ENCODE assay signal across 5 cellular contexts in genomic region chr10:87352825-87353224, GRCh38. TPM values are rescaled to one million over a fixed set of nuclear protein-coding genes. Genes with fewer than 3 reads are reported as not detected.
A peak's percentile ranks its signal among the peaks of the same experiment; 100 is the strongest.
DNase-seq lines count a peak whose midpoint lies in the region; TF ChIP-seq lines count a peak whose summit lies in the region.
"Not testable (repeated sequence)": the region's sequence is repeated elsewhere in the genome, so short reads cannot be mapped to it uniquely, and the experiment has no call there.

No MANE protein-coding gene starts in this region.

- H3K4me2 ChIP-seq in SK-N-SH: not testable (repeated sequence)

- DNase-seq in SK-N-SH: not testable (repeated sequence)
- peak; percentile 62 for DNase-seq in amniotic epithelial cell (ENCODE audit: low read depth)
- peak; percentile 28 for DNase-seq in choroid plexus epithelial cell (ENCODE audit: low read depth)
- DNase-seq in iris pigment epithelial cell (ENCODE audit: low read depth): peak; percentile 11

- H3K27me3 ChIP-seq in SK-N-SH (ENCODE audit: insufficient read depth): not testable (repeated sequence)

- not testable (repeated sequence) for H4K20me1 ChIP-seq in SK-N-SH (ENCODE audit: insufficient read depth)

- not testable (repeated sequence) for H3K9ac ChIP-seq in SK-N-SH

- H3K4me3 ChIP-seq in HEK293 (ENCODE audit: low read depth, low read length); SK-N-SH (ENCODE audit: low read depth in 2 of 2, low read length in 1 of 2); choroid plexus epithelial cell (ENCODE audit: low read depth, low read length): not testable (repeated sequence)

- not testable (repeated sequence) for TF ChIP-seq RAD21 in SK-N-SH (IDR thresholded peaks at IDR 0.05; ENCODE audit: low read length)

- not testable (repeated sequence) for H2AFZ ChIP-seq in SK-N-SH (ENCODE audit: low read depth)

- not testable (repeated sequence) for TF ChIP-seq CTCF in HEK293 (tag by site-specific recombination; IDR thresholded peaks at IDR 0.05); SK-N-SH (IDR thresholded peaks at IDR 0.05); choroid plexus epithelial cell (conservative IDR thresholded peaks at IDR 0.05; ENCODE audit: low read depth, low read length)

- not testable (repeated sequence) for H3K79me2 ChIP-seq in SK-N-SH (ENCODE audit: insufficient read depth)

- not testable (repeated sequence) for H3K9me2 ChIP-seq in SK-N-SH

- H3K4me1 ChIP-seq in HEK293 (ENCODE audit: control insufficient read depth, insufficient read depth, low read length); SK-N-SH (ENCODE audit: control insufficient read depth in 1 of 2, insufficient read depth in 2 of 2, low read depth in 1 of 2, low read length in 1 of 2): not testable (repeated sequence)

- POLR2A ChIA-PET in HEK293 (lab: Yijun Ruan, JAX); SK-N-SH (lab: Yijun Ruan, JAX): not testable (repeated sequence)

- not testable (repeated sequence) for TF ChIP-seq EP300 in SK-N-SH (IDR thresholded peaks at IDR 0.05; ENCODE audit: borderline replicate concordance in 1 of 2, low read depth in 1 of 2, low read length in 1 of 2)

- WGBS in SK-N-SH (ENCODE audit: low lambda C conversion rate): 84% methylated on average over 3 of the region's 3 CpGs

- not testable (repeated sequence) for H3F3A ChIP-seq in SK-N-SH (replicated peaks; ENCODE audit: insufficient read depth)

- not testable (repeated sequence) for H3K27ac ChIP-seq in HEK293 (ENCODE audit: extremely low read depth, low read depth, low read length); SK-N-SH (ENCODE audit: low read depth in 2 of 2, low read length in 1 of 2)

- CTCF ChIA-PET in HEK293 (lab: Yijun Ruan, JAX); SK-N-SH (lab: Yijun Ruan, JAX): not testable (repeated sequence)

- not testable (repeated sequence) for H3K36me3 ChIP-seq in HEK293 (ENCODE audit: control insufficient read depth in 2 of 2, insufficient read depth in 1 of 2, low read length in 2 of 2); SK-N-SH (replicated peaks in 1 of 2; ENCODE audit: control insufficient read depth in 1 of 2, insufficient read depth in 2 of 2, low read length in 1 of 2)

- H3K9me3 ChIP-seq in HEK293 (ENCODE audit: control insufficient read depth, insufficient read depth, low read depth, low read length); SK-N-SH: not testable (repeated sequence)

TF ChIP-seq in HEK293, 187 proteins besides CTCF, POLR2A, EP300 and RAD21:
- TF ChIP-seq PRDM4 (tag by site-specific recombination; IDR thresholded peaks at IDR 0.05) (peak; percentile 79; the same call in 1 of the 2 replicates), ZNF335 (tag by site-specific recombination; conservative IDR thresholded peaks at IDR 0.05) (peak; percentile 36; the same call in 1 of the 2 replicates)

TF ChIP-seq in SK-N-SH, 30 proteins besides CTCF, POLR2A, EP300 and RAD21:
- TF ChIP-seq PBX3 (IDR thresholded peaks at IDR 0.05): 0 out of 2 replicates have a peak, but pooled peaks have one; percentile 18
TF ChIP-seq in SK-N-SH: peak in this region for 1; not testable (repeated sequence) for 29.

RNA-seq across cellular contexts. Expression of gene NUTM2D, which starts 4.7 kb away (rescaled TPM):
- polyA plus RNA-seq in SK-N-SH (2012; rRNA removed): 1.5 and 1.7 TPM in 2 replicates
- 0.75 and 1.1 TPM in 2 replicates for polyA plus RNA-seq in SK-N-SH (2012; cell fraction: cytosol; rRNA removed)
- polyA plus RNA-seq in SK-N-SH (2012; cell fraction: nucleus; rRNA removed): 2.5 and 2.6 TPM in 2 replicates
